In genomic region chr2:98528349-98528748, GRCh38 we compare ENCODE assay signal across 31 cellular contexts.
"Had no signal": no experiment of that assay in that cellular context is flagged by ENCODE, and none has a peak within 500 bp of the region (broad histone marks: within the 10 kb centered on the region; RNA-seq: fewer than 3 reads in every experiment).

No MANE protein-coding gene starts in this region.

- H3K4me1 Mint-ChIP-seq: activated B cell treated with CpG ODN at 0.5 μM for 24 hours had no signal

- H3K27me3 ChIP-seq: brain microvascular endothelial cell, cardiac muscle cell, SJSA1 had no signal

- H3K27me3 Mint-ChIP-seq: activated B cell treated with CpG ODN at 0.5 μM for 24 hours; activated CD4-positive, alpha-beta memory T cell treated with anti-CD3 and anti-CD28 coated beads for 36 hours; activated CD4-positive, alpha-beta T cell treated with anti-CD3 and anti-CD28 coated beads, Interleukin-2, amount 10 ng/mL, durations not matched to agents 7 days and 5 days; activated naive CD8-positive, alpha-beta T cell treated with anti-CD3 and anti-CD28 coated beads for 36 hours had no signal

- H3K4me3 ChIP-seq: cardiac muscle cell, K562, SJSA1 had no signal

- ATAC-seq: K562, Panc1, SK-N-SH treated with all-trans-retinoic acid at 6 μM for 48 hours had no signal

- H3K9me3 Mint-ChIP-seq: activated CD4-positive, alpha-beta memory T cell treated with anti-CD3 and anti-CD28 coated beads for 36 hours; activated T-helper 1 cell treated with anti-CD3 and anti-CD28 coated beads, Interleukin-12 subunit alpha, Interleukin-12 subunit beta, Interleukin-2, Interleukin-4 antibody, amounts not matched to agents 30 ng/mL and 10 ng/mL and 1 ng/mL, durations not matched to agents 14 hours and 24 hours and 36 hours; T-helper 1 cell treated with Interleukin-12 subunit alpha and Interleukin-12 subunit beta and Interleukin-4 antibody, amounts not matched to agents 30 μg/mL and 1 μg/mL, for 36 hours had no signal

- FAIRE-seq: K562, TTC549 had no signal

- H3K4me3 Mint-ChIP-seq: activated B cell treated with CpG ODN at 0.5 μM for 24 hours; activated CD4-positive, alpha-beta memory T cell treated with anti-CD3 and anti-CD28 coated beads for 36 hours; activated CD4-positive, alpha-beta T cell treated with anti-CD3 and anti-CD28 coated beads, Interleukin-2, amount 10 ng/mL, durations not matched to agents 7 days and 5 days; activated naive CD8-positive, alpha-beta T cell treated with anti-CD3 and anti-CD28 coated beads for 36 hours; activated T-helper 1 cell treated with anti-CD3 and anti-CD28 coated beads, Interleukin-12 subunit alpha, Interleukin-12 subunit beta, Interleukin-2, Interleukin-4 antibody, amounts not matched to agents 30 ng/mL and 10 ng/mL and 1 ng/mL, durations not matched to agents 14 hours and 24 hours and 36 hours; T-helper 1 cell treated with Interleukin-12 subunit alpha and Interleukin-12 subunit beta and Interleukin-4 antibody, amounts not matched to agents 30 μg/mL and 1 μg/mL, for 36 hours had no signal

- DNase-seq: activated B cell treated with CpG ODN at 0.5 μM for 24 hours; activated CD4-positive, alpha-beta memory T cell treated with anti-CD3 and anti-CD28 coated beads for 36 hours; activated CD4-positive, alpha-beta T cell treated with anti-CD3 and anti-CD28 coated beads for 1 hour; activated CD4-positive, alpha-beta T cell treated with anti-CD3 and anti-CD28 coated beads, Interleukin-2, amount 10 ng/mL, durations not matched to agents 7 days and 5 days; activated CD8-positive, alpha-beta memory T cell treated with anti-CD3 and anti-CD28 coated beads, Interleukin-2, amount 50 U/mL, for 4 hours; activated effector memory CD4-positive, alpha-beta T cell treated with anti-CD3 and anti-CD28 coated beads, Interleukin-2, amount 50 U/mL, for 16 hours; activated naive CD4-positive, alpha-beta T cell treated with Interleukin-2 at 50 U/mL for 16 hours; activated naive CD8-positive, alpha-beta T cell treated with anti-CD3 and anti-CD28 coated beads for 36 hours; brain microvascular endothelial cell; Karpas-422; MM.1S; NCI-H1105; NCI-H1436; NCI-H1694 treated with DMSO at 0.1 percent for 48 hours; NCI-H2029 treated with DMSO at 0.1 percent for 48 hours; NCI-H345; NCI-H510A; NCI-H526 treated with DMSO at 0.1 percent for 48 hours; NCI-H82; OCI-M1; SHP77; SW 1271; T1000 had no signal

- H3K27ac Mint-ChIP-seq: activated B cell treated with CpG ODN at 0.5 μM for 24 hours; activated CD4-positive, alpha-beta memory T cell treated with anti-CD3 and anti-CD28 coated beads for 36 hours; activated CD4-positive, alpha-beta T cell treated with anti-CD3 and anti-CD28 coated beads, Interleukin-2, amount 10 ng/mL, durations not matched to agents 7 days and 5 days; activated naive CD8-positive, alpha-beta T cell treated with anti-CD3 and anti-CD28 coated beads for 36 hours; activated T-helper 1 cell treated with anti-CD3 and anti-CD28 coated beads, Interleukin-12 subunit alpha, Interleukin-12 subunit beta, Interleukin-2, Interleukin-4 antibody, amounts not matched to agents 30 ng/mL and 10 ng/mL and 1 ng/mL, durations not matched to agents 14 hours and 24 hours and 36 hours; T-helper 1 cell treated with Interleukin-12 subunit alpha and Interleukin-12 subunit beta and Interleukin-4 antibody, amounts not matched to agents 30 μg/mL and 1 μg/mL, for 36 hours had no signal

- H3K9me3 ChIP-seq: SJSA1 had no signal

- H3K4me1 ChIP-seq: SJSA1 had no signal

- H3K36me3 ChIP-seq: brain microvascular endothelial cell, cardiac muscle cell, SJSA1 had no signal

- H3K27ac ChIP-seq: brain microvascular endothelial cell, cardiac muscle cell, SJSA1 had no signal
